In the genomic region with DNA sequence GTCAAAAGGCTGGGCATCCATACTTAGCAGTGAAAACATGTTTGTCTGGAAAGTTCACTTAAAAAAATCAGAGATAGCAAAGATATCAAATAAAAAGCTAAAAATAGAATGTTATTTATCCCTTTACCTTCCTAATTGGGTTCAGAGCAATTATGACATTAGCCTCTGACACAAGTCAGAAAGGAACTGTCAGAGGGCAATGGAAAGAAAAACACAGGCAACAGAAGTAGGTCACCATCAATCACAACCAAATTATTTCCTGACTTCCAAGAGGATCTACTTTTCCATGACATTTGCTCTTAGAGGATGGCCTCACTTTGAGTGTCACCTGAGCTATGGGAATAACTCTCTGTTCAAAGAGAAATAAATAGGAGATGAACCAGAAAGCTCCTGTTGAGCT, we compare ENCODE assay signal across 22 cellular contexts.
"Had no signal": no experiment of that assay in that cellular context is flagged by ENCODE, and none has a peak within 500 bp of the region (broad histone marks: within the 10 kb centered on the region; RNA-seq: fewer than 3 reads in every experiment).

No MANE protein-coding gene starts in this region.

- H3K9me3 Mint-ChIP-seq: activated CD4-positive, alpha-beta memory T cell treated with anti-CD3 and anti-CD28 coated beads for 36 hours; activated naive CD4-positive, alpha-beta T cell treated with anti-CD3 and anti-CD28 coated beads, Interleukin-2, amount 10 ng/mL, durations not matched to agents 7 days and 5 days; activated naive CD8-positive, alpha-beta T cell treated with anti-CD3 and anti-CD28 coated beads for 36 hours; activated T-cell treated with anti-CD3 and anti-CD28 coated beads, Interleukin-2, amount 50 U/mL, for 4 hours; T-helper 1 cell treated with Interleukin-12 subunit alpha and Interleukin-12 subunit beta and Interleukin-4 antibody, amounts not matched to agents 30 μg/mL and 1 μg/mL, for 36 hours; WTC11 had no signal

- H3K4me3 Mint-ChIP-seq: activated CD4-positive, alpha-beta memory T cell treated with anti-CD3 and anti-CD28 coated beads for 36 hours; activated naive CD4-positive, alpha-beta T cell treated with anti-CD3 and anti-CD28 coated beads, Interleukin-2, amount 10 ng/mL, durations not matched to agents 7 days and 5 days; activated naive CD8-positive, alpha-beta T cell treated with anti-CD3 and anti-CD28 coated beads for 36 hours; activated T-cell treated with anti-CD3 and anti-CD28 coated beads, Interleukin-2, amount 50 U/mL, for 4 hours; T-helper 1 cell treated with Interleukin-12 subunit alpha and Interleukin-12 subunit beta and Interleukin-4 antibody, amounts not matched to agents 30 μg/mL and 1 μg/mL, for 36 hours; WTC11 had no signal

- H3K4me1 Mint-ChIP-seq: activated naive CD4-positive, alpha-beta T cell treated with anti-CD3 and anti-CD28 coated beads, Interleukin-2, amount 10 ng/mL, durations not matched to agents 7 days and 5 days; WTC11 had no signal

- H3K36me3 Mint-ChIP-seq: activated CD4-positive, alpha-beta memory T cell treated with anti-CD3 and anti-CD28 coated beads for 36 hours; activated naive CD4-positive, alpha-beta T cell treated with anti-CD3 and anti-CD28 coated beads, Interleukin-2, amount 10 ng/mL, durations not matched to agents 7 days and 5 days; activated naive CD8-positive, alpha-beta T cell treated with anti-CD3 and anti-CD28 coated beads for 36 hours; WTC11 had no signal

- H3K27me3 Mint-ChIP-seq: activated naive CD8-positive, alpha-beta T cell treated with anti-CD3 and anti-CD28 coated beads for 36 hours had no signal

- H3K4me3 ChIP-seq: MG63 had no signal

- DNase-seq: activated CD4-positive, alpha-beta memory T cell treated with anti-CD3 and anti-CD28 coated beads for 36 hours; activated CD4-positive, alpha-beta T cell treated with anti-CD3 and anti-CD28 coated beads for 48 hours; activated CD4-positive, CD25-positive, alpha-beta regulatory T cell treated with anti-CD3 and anti-CD28 coated beads, Interleukin-2, amount 50 U/mL, for 72 hours; activated CD8-positive, alpha-beta memory T cell treated with anti-CD3 and anti-CD28 coated beads for 24 hours; activated gamma-delta T cell; activated naive CD4-positive, alpha-beta T cell treated with anti-CD3 and anti-CD28 coated beads, Interleukin-2, amount 10 ng/mL, durations not matched to agents 7 days and 5 days; activated naive CD8-positive, alpha-beta T cell treated with anti-CD3 and anti-CD28 coated beads for 36 hours; activated T-cell treated with anti-CD3 and anti-CD28 coated beads, Interleukin-2, amount 50 U/mL, for 4 hours; caudate nucleus; MG63; MV-4-11; NCI-H1092 treated with DMSO at 0.1 percent for 48 hours; NCI-H1436; NCI-H1694 treated with DMSO at 0.1 percent for 48 hours; NCI-H2029 treated with DMSO at 0.1 percent for 48 hours; NCI-H345; NCI-H510A; RPMI8226 had no signal

- H3K27ac Mint-ChIP-seq: activated CD4-positive, alpha-beta memory T cell treated with anti-CD3 and anti-CD28 coated beads for 36 hours; activated naive CD4-positive, alpha-beta T cell treated with anti-CD3 and anti-CD28 coated beads, Interleukin-2, amount 10 ng/mL, durations not matched to agents 7 days and 5 days; activated naive CD8-positive, alpha-beta T cell treated with anti-CD3 and anti-CD28 coated beads for 36 hours; T-helper 1 cell treated with Interleukin-12 subunit alpha and Interleukin-12 subunit beta and Interleukin-4 antibody, amounts not matched to agents 30 μg/mL and 1 μg/mL, for 36 hours; WTC11 had no signal

- H3K9me3 ChIP-seq: MG63 had no signal

- H3K36me3 ChIP-seq: MG63 had no signal

- ATAC-seq: activated T-cell treated with anti-CD3 and anti-CD28 coated beads, Interleukin-2, amount 50 U/mL, for 4 hours; Panc1; Right ventricle myocardium inferior; WTC11 had no signal
